In the genomic region with DNA sequence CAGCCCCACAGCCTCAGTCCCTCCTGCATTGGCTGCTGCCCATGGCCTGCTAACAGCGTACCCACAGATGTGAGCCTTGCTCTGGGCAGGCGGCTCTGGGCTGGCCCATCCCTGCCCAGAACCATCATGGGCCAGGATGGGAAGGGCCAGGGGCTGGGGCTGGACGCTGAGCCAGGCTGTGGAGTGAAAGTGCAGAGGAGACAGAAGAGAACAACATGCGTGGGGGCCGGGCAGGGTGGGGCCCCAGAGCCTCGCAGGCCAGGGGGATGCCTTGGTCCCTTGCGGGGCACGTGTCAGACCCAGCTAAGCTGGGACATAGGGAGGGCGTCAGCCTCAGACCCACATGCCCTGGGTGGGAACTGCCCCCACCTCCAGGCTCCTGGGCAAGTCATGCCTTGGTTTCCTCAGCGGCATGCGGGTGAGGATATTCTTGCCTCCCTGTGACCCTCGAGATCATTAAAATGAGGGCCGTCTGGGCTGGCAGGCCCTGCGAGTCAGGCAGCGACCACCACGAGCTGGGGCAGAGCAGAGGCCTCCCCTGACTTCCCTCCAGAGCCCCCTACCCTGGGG, we compare ENCODE assay signal across 1 cellular context.
TF ChIP-seq lines count a peak whose summit lies in the region.

No MANE protein-coding gene starts in this region.

TF ChIP-seq in WTC11, 78 proteins besides CTCF, POLR2A, EP300 and RAD21 (continued from another document):
- TF ChIP-seq NR1H2 (CRISPR knock-in tag; IDR thresholded peaks at IDR 0.05): no peak
- TF ChIP-seq ZNF416 (CRISPR knock-in tag; IDR thresholded peaks at IDR 0.05): no peak
- TF ChIP-seq, protein P1, sequence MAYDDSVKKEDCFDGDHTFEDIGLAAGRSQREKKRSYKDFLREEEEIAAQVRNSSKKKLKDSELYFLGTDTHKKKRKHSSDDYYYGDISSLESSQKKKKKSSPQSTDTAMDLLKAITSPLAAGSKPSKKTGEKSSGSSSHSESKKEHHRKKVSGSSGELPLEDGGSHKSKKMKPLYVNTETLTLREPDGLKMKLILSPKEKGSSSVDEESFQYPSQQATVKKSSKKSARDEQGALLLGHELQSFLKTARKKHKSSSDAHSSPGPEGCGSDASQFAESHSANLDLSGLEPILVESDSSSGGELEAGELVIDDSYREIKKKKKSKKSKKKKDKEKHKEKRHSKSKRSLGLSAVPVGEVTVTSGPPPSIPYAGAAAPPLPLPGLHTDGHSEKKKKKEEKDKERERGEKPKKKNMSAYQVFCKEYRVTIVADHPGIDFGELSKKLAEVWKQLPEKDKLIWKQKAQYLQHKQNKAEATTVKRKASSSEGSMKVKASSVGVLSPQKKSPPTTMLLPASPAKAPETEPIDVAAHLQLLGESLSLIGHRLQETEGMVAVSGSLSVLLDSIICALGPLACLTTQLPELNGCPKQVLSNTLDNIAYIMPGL (CRISPR knock-in tag; IDR thresholded peaks at IDR 0.05): no peak
- no peak for TF ChIP-seq CBFB (CRISPR knock-in tag; IDR thresholded peaks at IDR 0.05; ENCODE audit: low read depth)
- no peak for TF ChIP-seq ZNF263 (CRISPR knock-in tag; IDR thresholded peaks at IDR 0.05; ENCODE audit: low read depth)
- no peak for TF ChIP-seq PRRX2 (CRISPR knock-in tag; IDR thresholded peaks at IDR 0.05)
- TF ChIP-seq, protein P2, sequence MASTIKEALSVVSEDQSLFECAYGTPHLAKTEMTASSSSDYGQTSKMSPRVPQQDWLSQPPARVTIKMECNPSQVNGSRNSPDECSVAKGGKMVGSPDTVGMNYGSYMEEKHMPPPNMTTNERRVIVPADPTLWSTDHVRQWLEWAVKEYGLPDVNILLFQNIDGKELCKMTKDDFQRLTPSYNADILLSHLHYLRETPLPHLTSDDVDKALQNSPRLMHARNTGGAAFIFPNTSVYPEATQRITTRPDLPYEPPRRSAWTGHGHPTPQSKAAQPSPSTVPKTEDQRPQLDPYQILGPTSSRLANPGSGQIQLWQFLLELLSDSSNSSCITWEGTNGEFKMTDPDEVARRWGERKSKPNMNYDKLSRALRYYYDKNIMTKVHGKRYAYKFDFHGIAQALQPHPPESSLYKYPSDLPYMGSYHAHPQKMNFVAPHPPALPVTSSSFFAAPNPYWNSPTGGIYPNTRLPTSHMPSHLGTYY (CRISPR knock-in tag; IDR thresholded peaks at IDR 0.05): no peak
- TF ChIP-seq FOXP1 (CRISPR knock-in tag; IDR thresholded peaks at IDR 0.05; ENCODE audit: borderline replicate concordance): no peak
- TF ChIP-seq ZNF232 (CRISPR knock-in tag; IDR thresholded peaks at IDR 0.05): no peak
- no peak for TF ChIP-seq ELF4 (CRISPR knock-in tag; IDR thresholded peaks at IDR 0.05; ENCODE audit: low read depth)
TF ChIP-seq in WTC11: peak in this region for 0.
